Comparison of ENCODE assay signal across 21 cellular contexts in genomic region chr21:43300496-43301423, GRCh38.
DNase-seq lines count a peak whose midpoint lies in the region; ATAC-seq and TF ChIP-seq lines count a peak whose summit lies in the region.
"Had no signal": no experiment of that assay in that cellular context is flagged by ENCODE, and none has a peak within 500 bp of the region (broad histone marks: within the 10 kb centered on the region; RNA-seq: fewer than 3 reads in every experiment).

No MANE protein-coding gene starts in this region.

- H3K9ac ChIP-seq in IMR-90 (ENCODE audit: low read depth, low read length) (no peak overlapping the region), endodermal cell (ENCODE audit: extremely low read depth, low read length, poor library complexity, severe bottlenecking) (no peak overlapping the region)

- H3K4me1 Mint-ChIP-seq in endodermal cell: no peaks in the 10 kb centered on the region
- no peaks in the 10 kb centered on the region for H3K4me1 Mint-ChIP-seq in activated CD4-positive, alpha-beta T cell treated with anti-CD3 and anti-CD28 coated beads for 36 hours
- no peaks in the 10 kb centered on the region for H3K4me1 Mint-ChIP-seq in activated T-helper 1 cell treated with anti-CD3 and anti-CD28 coated beads, Interleukin-12 subunit alpha, Interleukin-12 subunit beta, Interleukin-2, Interleukin-4 antibody, amounts not matched to agents 30 ng/mL and 10 ng/mL and 1 ng/mL, durations not matched to agents 14 hours and 24 hours and 36 hours (ENCODE audit: low read depth)
- H3K4me1 Mint-ChIP-seq: CD8-positive, alpha-beta memory T cell had no signal

- no peak overlapping the region for H3K4me3 Mint-ChIP-seq in endodermal cell
- no peak overlapping the region for H3K4me3 Mint-ChIP-seq in activated CD4-positive, alpha-beta T cell treated with anti-CD3 and anti-CD28 coated beads for 36 hours
- H3K4me3 Mint-ChIP-seq in activated T-helper 1 cell treated with anti-CD3 and anti-CD28 coated beads, Interleukin-12 subunit alpha, Interleukin-12 subunit beta, Interleukin-2, Interleukin-4 antibody, amounts not matched to agents 30 ng/mL and 10 ng/mL and 1 ng/mL, durations not matched to agents 14 hours and 24 hours and 36 hours: no peak overlapping the region
- H3K4me3 Mint-ChIP-seq: activated naive CD8-positive, alpha-beta T cell; activated T-cell treated with anti-CD3 and anti-CD28 coated beads, Interleukin-2, amount 50 U/mL, for 4 hours; CD8-positive, alpha-beta memory T cell; nephron had no signal

- H4K5ac ChIP-seq in IMR-90 (ENCODE audit: low read depth, low read length): no peak overlapping the region

- H2AK9ac ChIP-seq in IMR-90 (replicated peaks; ENCODE audit: low read depth, low read length, poor library complexity): no peak overlapping the region

- no peaks in the 10 kb centered on the region for H3K27me3 Mint-ChIP-seq in endodermal cell (ENCODE audit: insufficient read depth)
- H3K27me3 Mint-ChIP-seq in activated CD4-positive, alpha-beta T cell treated with anti-CD3 and anti-CD28 coated beads for 36 hours: no peaks in the 10 kb centered on the region
- H3K27me3 Mint-ChIP-seq in activated T-helper 1 cell treated with anti-CD3 and anti-CD28 coated beads, Interleukin-12 subunit alpha, Interleukin-12 subunit beta, Interleukin-2, Interleukin-4 antibody, amounts not matched to agents 30 ng/mL and 10 ng/mL and 1 ng/mL, durations not matched to agents 14 hours and 24 hours and 36 hours (ENCODE audit: insufficient read depth): no peaks in the 10 kb centered on the region
- H3K27me3 Mint-ChIP-seq: activated naive CD8-positive, alpha-beta T cell had no signal

- H3K23ac ChIP-seq in IMR-90 (ENCODE audit: low read depth, low read length): no peak overlapping the region

- H4K91ac ChIP-seq in IMR-90 (ENCODE audit: insufficient read depth, low read depth, low read length): no peak overlapping the region

- H3K9me3 ChIP-seq in IMR-90 (ENCODE audit: control insufficient read depth, insufficient read depth, low read length) (peaks cover 3% of the 10 kb centered on the region; the same call in 1 of the 2 replicates), endodermal cell (ENCODE audit: control insufficient read depth, low read length) (no peaks in the 10 kb centered on the region), right cardiac atrium (ENCODE audit: control insufficient read depth, low read length) (no peaks in the 10 kb centered on the region), gastrocnemius medialis (no peaks in the 10 kb centered on the region)

- H2BK15ac ChIP-seq in IMR-90 (ENCODE audit: low read depth, low read length): no peak overlapping the region

- H3K4me1 ChIP-seq in IMR-90 (ENCODE audit: control insufficient read depth, insufficient read depth, low read length) (no peaks in the 10 kb centered on the region), endodermal cell (ENCODE audit: control insufficient read depth, insufficient read depth, low read length) (no peaks in the 10 kb centered on the region), right cardiac atrium (ENCODE audit: control insufficient read depth, insufficient read depth, low read length) (no peaks in the 10 kb centered on the region), gastrocnemius medialis (no peaks in the 10 kb centered on the region)
- H3K4me1 ChIP-seq: gastroesophageal sphincter had no signal

- H3K18ac ChIP-seq in IMR-90 (ENCODE audit: low read depth, low read length): no peak overlapping the region

- no peak overlapping the region for H2BK20ac ChIP-seq in IMR-90 (ENCODE audit: low read depth, low read length)

- no peak overlapping the region for H2AFZ ChIP-seq in IMR-90 (replicated peaks; ENCODE audit: low read length, poor library complexity)

- H3K4me2 ChIP-seq in IMR-90 (ENCODE audit: low read depth, low read length): no peak overlapping the region

- no peaks in the 10 kb centered on the region for H4K20me1 ChIP-seq in IMR-90 (ENCODE audit: insufficient read depth, low read length)

- in situ Hi-C loops in IMR-90 (cut with MboI; ENCODE audit: low sequenced_read_pairs): no loop called here
- in situ Hi-C loops in gastrocnemius medialis (cut with MboI; ENCODE audit: low sequenced_read_pairs in 4 of 4): no loop called here

- dilution Hi-C loops in IMR-90 (cut with HindIII; ENCODE audit: low sequenced_read_pairs, unreplicated experiment): no loop called here

- no peak overlapping the region for H3K4ac ChIP-seq in IMR-90 (ENCODE audit: low read depth, low read length)

- DNase-seq in IMR-90 (peak; percentile 16), endodermal cell (no peak), right cardiac atrium (peak; percentile 74 to 87 (median 81)), gastrocnemius medialis (peak; percentile 31 to 35)
- no peak for DNase-seq in activated CD4-positive, alpha-beta T cell treated with anti-CD3 and anti-CD28 coated beads for 36 hours
- no peak for DNase-seq in activated CD4-positive, alpha-beta T cell treated with anti-CD3 and anti-CD28 coated beads, Interleukin-2, amount 50 U/mL, for 4 hours
- DNase-seq in activated T-helper 1 cell treated with anti-CD3 and anti-CD28 coated beads, Interleukin-12 subunit alpha, Interleukin-12 subunit beta, Interleukin-2, Interleukin-4 antibody, amounts not matched to agents 30 ng/mL and 10 ng/mL and 1 ng/mL, durations not matched to agents 14 hours and 24 hours and 36 hours (ENCODE audit: low spot score): no peak
- DNase-seq: activated CD4-positive, alpha-beta T cell treated with anti-CD3 and anti-CD28 coated beads, Interleukin-2, amount 50 U/mL, for 48 hours; activated T-cell treated with anti-CD3 and anti-CD28 coated beads, Interleukin-2, amount 50 U/mL, for 4 hours; caudate nucleus; effector CD8-positive, alpha-beta T cell; GOT3; mesendoderm; NCI-H146; NCI-H446; stimulated activated CD4-positive, alpha-beta T cell treated with anti-CD3 and anti-CD28 coated beads, Interleukin-2, amount 100 ng/mL, for 48 hours had no signal

- no peak overlapping the region for H2BK120ac ChIP-seq in IMR-90 (ENCODE audit: low read depth, low read length)

- POLR2A ChIA-PET in IMR-90 (lab: Charles Lee; ENCODE audit: unreplicated experiment): no interaction called here
- POLR2A ChIA-PET in activated CD4-positive, alpha-beta T cell treated with anti-CD3 and anti-CD28 coated beads for 36 hours (lab: Charles Lee): no interaction called here

- H3K9me3 Mint-ChIP-seq in endodermal cell: no peaks in the 10 kb centered on the region
- peaks cover under 1% of the 10 kb centered on the region for H3K9me3 Mint-ChIP-seq in activated CD4-positive, alpha-beta T cell treated with anti-CD3 and anti-CD28 coated beads for 36 hours (ENCODE audit: low read depth)
- H3K9me3 Mint-ChIP-seq in activated T-helper 1 cell treated with anti-CD3 and anti-CD28 coated beads, Interleukin-12 subunit alpha, Interleukin-12 subunit beta, Interleukin-2, Interleukin-4 antibody, amounts not matched to agents 30 ng/mL and 10 ng/mL and 1 ng/mL, durations not matched to agents 14 hours and 24 hours and 36 hours: peaks cover under 1% of the 10 kb centered on the region

- H3K27me3 ChIP-seq in IMR-90 (ENCODE audit: control insufficient read depth, insufficient read depth, low read length) (peaks cover 21% of the 10 kb centered on the region), endodermal cell (ENCODE audit: control insufficient read depth, insufficient read depth, low read length, poor library complexity, severe bottlenecking) (no peaks in the 10 kb centered on the region), right cardiac atrium (ENCODE audit: control insufficient read depth, insufficient read depth) (no peaks in the 10 kb centered on the region), gastrocnemius medialis (no peaks in the 10 kb centered on the region)

- 71% methylated on average over 27 of the region's 42 CpGs; no CpG with 5 or more reads in 1 of the 2 experiments for WGBS in IMR-90 (ENCODE audit: extremely low coverage in 2 of 2, insufficient read length in 1 of 2), 2 experiments
- WGBS in endodermal cell (ENCODE audit: insufficient coverage in 1 of 2, insufficient read length in 1 of 2), 2 experiments: 86 to 93% methylated on average over 23 to 40 of the region's 42 CpGs
- WGBS in right cardiac atrium: 71% methylated on average over 42 of the region's 42 CpGs

- H3K79me1 ChIP-seq in IMR-90 (ENCODE audit: low read depth in 1 of 2, low read length in 2 of 2): no peaks in the 10 kb centered on the region

- no peak for ATAC-seq in IMR-90 (ENCODE audit: low read depth)
- ATAC-seq in right cardiac atrium: peak; percentile 50 to 53
- ATAC-seq in gastrocnemius medialis: peak; percentile 18 to 43
- no peak for ATAC-seq in activated CD4-positive, alpha-beta T cell treated with anti-CD3 and anti-CD28 coated beads for 36 hours
- no peak for ATAC-seq in GM18520 (IDR thresholded peaks at IDR 0.05; ENCODE audit: unreplicated experiment)
- ATAC-seq: activated T-cell treated with anti-CD3 and anti-CD28 coated beads, Interleukin-2, amount 50 U/mL, for 4 hours; gastroesophageal sphincter had no signal

- H3K9me1 ChIP-seq in IMR-90 (ENCODE audit: insufficient read depth, low read length): no peaks in the 10 kb centered on the region

- H3K4me3 ChIP-seq in IMR-90 (ENCODE audit: insufficient read depth, low read depth, low read length) (no peak overlapping the region), endodermal cell (ENCODE audit: low read length) (no peak overlapping the region), right cardiac atrium (ENCODE audit: low read length) (no peak overlapping the region), gastrocnemius medialis (no peak overlapping the region)
- H3K4me3 ChIP-seq: gastroesophageal sphincter had no signal

- no peak overlapping the region for H4K8ac ChIP-seq in IMR-90 (ENCODE audit: low read depth in 2 of 2, low read length in 2 of 2)

- no peak overlapping the region for H3K14ac ChIP-seq in IMR-90 (replicated peaks; ENCODE audit: low read depth, low read length)

- H2BK5ac ChIP-seq in IMR-90 (ENCODE audit: low read depth, low read length, poor library complexity, severe bottlenecking): no peak overlapping the region

- no peaks in the 10 kb centered on the region for H3K36me3 Mint-ChIP-seq in endodermal cell (ENCODE audit: low read depth)
- no peaks in the 10 kb centered on the region for H3K36me3 Mint-ChIP-seq in activated CD4-positive, alpha-beta T cell treated with anti-CD3 and anti-CD28 coated beads for 36 hours (ENCODE audit: low read depth)
- no peaks in the 10 kb centered on the region for H3K36me3 Mint-ChIP-seq in activated T-helper 1 cell treated with anti-CD3 and anti-CD28 coated beads, Interleukin-12 subunit alpha, Interleukin-12 subunit beta, Interleukin-2, Interleukin-4 antibody, amounts not matched to agents 30 ng/mL and 10 ng/mL and 1 ng/mL, durations not matched to agents 14 hours and 24 hours and 36 hours (ENCODE audit: low read depth)
- H3K36me3 Mint-ChIP-seq: activated naive CD8-positive, alpha-beta T cell; CD8-positive, alpha-beta memory T cell had no signal

- TF ChIP-seq CTCF in IMR-90 (conservative IDR thresholded peaks at IDR 0.05; ENCODE audit: low read depth, low read length) (no peak), endodermal cell (conservative IDR thresholded peaks at IDR 0.05) (no peak), gastrocnemius medialis (IDR thresholded peaks at IDR 0.05 in 4 of 5, conservative IDR thresholded peaks at IDR 0.05 in 1 of 5) (no peak)

- no peak for TF ChIP-seq RAD21 in IMR-90 (IDR thresholded peaks at IDR 0.05; ENCODE audit: low read length)

- no TSS peak for BruUV-seq in IMR-90 (replicated peaks; lab: Mats Ljungman, UMichigan)

- H2AK5ac ChIP-seq in IMR-90 (ENCODE audit: low read depth, low read length): no peak overlapping the region

- CTCF ChIA-PET in IMR-90 (lab: Yijun Ruan, JAX): no interaction called here
- CTCF ChIA-PET in activated CD4-positive, alpha-beta T cell treated with anti-CD3 and anti-CD28 coated beads for 36 hours (lab: Charles Lee): interaction anchor here (1.1 kb wide), 1 partner anchor 32 kb away, joined by 4 read pairs; no protein-coding TSS in a partner anchor

- H3K56ac ChIP-seq in IMR-90 (ENCODE audit: extremely low read depth, insufficient read depth, low read length): no peak overlapping the region

- intact Hi-C loops in IMR-90 (cut with micrococcal nuclease) (no loop called here), right cardiac atrium (cut with DNase I) (no loop called here), gastrocnemius medialis (cut with DNase I; ENCODE audit: low total_unique reads) (no loop called here)
- intact Hi-C loops in activated CD4-positive, alpha-beta T cell treated with anti-CD3 and anti-CD28 coated beads for 36 hours (cut with DNase I, micrococcal nuclease): loop anchor here in 1 of 2 experiments (5.0 kb wide), 1 partner anchor 47 kb away; no protein-coding TSS in a partner anchor
- intact Hi-C loops in activated T-helper 1 cell treated with anti-CD3 and anti-CD28 coated beads, Interleukin-12 subunit alpha, Interleukin-12 subunit beta, Interleukin-2, Interleukin-4 antibody, amounts not matched to agents 30 ng/mL and 10 ng/mL and 1 ng/mL, durations not matched to agents 14 hours and 24 hours and 36 hours (cut with micrococcal nuclease): no loop called here

- no peak overlapping the region for H3K27ac Mint-ChIP-seq in endodermal cell
- no peak overlapping the region for H3K27ac Mint-ChIP-seq in activated CD4-positive, alpha-beta T cell treated with anti-CD3 and anti-CD28 coated beads for 36 hours
- H3K27ac Mint-ChIP-seq in activated T-helper 1 cell treated with anti-CD3 and anti-CD28 coated beads, Interleukin-12 subunit alpha, Interleukin-12 subunit beta, Interleukin-2, Interleukin-4 antibody, amounts not matched to agents 30 ng/mL and 10 ng/mL and 1 ng/mL, durations not matched to agents 14 hours and 24 hours and 36 hours: no peak overlapping the region
- H3K27ac Mint-ChIP-seq: activated naive CD8-positive, alpha-beta T cell; CD8-positive, alpha-beta memory T cell had no signal

- H3K27ac ChIP-seq in IMR-90 (ENCODE audit: insufficient read depth, low read length) (no peak overlapping the region), endodermal cell (ENCODE audit: low read depth, low read length) (peak overlapping the region; percentile 70), right cardiac atrium (ENCODE audit: low read length) (no peak overlapping the region), gastrocnemius medialis (peak overlapping the region in 3 of 4 donors; percentile 43 to 54 (median 51))
- H3K27ac ChIP-seq: gastroesophageal sphincter had no signal

- TF ChIP-seq POLR2A in IMR-90 (IDR thresholded peaks at IDR 0.05; ENCODE audit: low read depth, low read length) (no peak), gastrocnemius medialis (IDR thresholded peaks at IDR 0.05) (no peak)

- H3K36me3 ChIP-seq in IMR-90 (ENCODE audit: control insufficient read depth, insufficient read depth, low read length) (no peaks in the 10 kb centered on the region), endodermal cell (ENCODE audit: control insufficient read depth, insufficient read depth, low read length) (no peaks in the 10 kb centered on the region), gastrocnemius medialis (no peaks in the 10 kb centered on the region)
- H3K36me3 ChIP-seq: gastroesophageal sphincter had no signal

Comparison
In these comparisons a context has a peak if more than half of its experiments do, and no peak if none do; other contexts are left out.
1. ATAC-seq: peak in right cardiac atrium (2 of 2) and gastrocnemius medialis (2 of 2); none in IMR-90 (single experiment), activated CD4-positive, alpha-beta T cell treated with anti-CD3 and anti-CD28 coated beads for 36 hours (single experiment) and GM18520 (single experiment).
2. DNase-seq: peak in IMR-90 (single experiment), right cardiac atrium (3 of 3) and gastrocnemius medialis (2 of 2); none in endodermal cell (single experiment), activated CD4-positive, alpha-beta T cell treated with anti-CD3 and anti-CD28 coated beads for 36 hours (single experiment), activated CD4-positive, alpha-beta T cell treated with anti-CD3 and anti-CD28 coated beads, Interleukin-2, amount 50 U/mL, for 4 hours (0 of 2) and activated T-helper 1 cell treated with anti-CD3 and anti-CD28 coated beads, Interleukin-12 subunit alpha, Interleukin-12 subunit beta, Interleukin-2, Interleukin-4 antibody, amounts not matched to agents 30 ng/mL and 10 ng/mL and 1 ng/mL, durations not matched to agents 14 hours and 24 hours and 36 hours (single experiment).
3. H3K27ac ChIP-seq: peak in endodermal cell (single experiment) and gastrocnemius medialis (3 of 4); none in IMR-90 (single experiment) and right cardiac atrium (single experiment).